ENCODE assay signal across 20 cellular contexts in genomic region chr18:28159055-28159454, GRCh38. TPM values are rescaled to one million over a fixed set of nuclear protein-coding genes. Genes with fewer than 3 reads are reported as not detected.
DNase-seq lines count a peak whose midpoint lies in the region; ATAC-seq, FAIRE-seq and TF ChIP-seq lines count a peak whose summit lies in the region.
"Had no signal": no experiment of that assay in that cellular context is flagged by ENCODE, and none has a peak within 500 bp of the region (broad histone marks: within the 10 kb centered on the region; RNA-seq: fewer than 3 reads in every experiment).

No MANE protein-coding gene starts in this region.

- ATAC-seq in Right ventricle myocardium inferior (peak; percentile 32), heart left ventricle (peak in 3 of 4 donors; percentile 18 to 48 (median 22)), HG02642 (IDR thresholded peaks at IDR 0.05; ENCODE audit: poor library complexity, unreplicated experiment) (no peak)
- ATAC-seq: mucosa of descending colon, sciatic nerve had no signal

- H3K9me3 ChIP-seq in WERI-Rb-1 (ENCODE audit: severe bottlenecking), result no peaks in the 10 kb centered on the region
- H3K9me3 ChIP-seq in heart left ventricle, result no peaks in the 10 kb centered on the region
- H3K9me3 ChIP-seq in kidney (ENCODE audit: control insufficient read depth in 1 of 2, low read length in 2 of 2), result no peaks in the 10 kb centered on the region
- H3K9me3 ChIP-seq: ascending aorta, esophagus squamous epithelium, mucosa of descending colon had no signal

- peaks cover 0 to 97% (median 31%) of the 10 kb centered on the region in 12 donors for H3K4me1 ChIP-seq in heart left ventricle
- H3K4me1 ChIP-seq in kidney (ENCODE audit: control insufficient read depth in 1 of 2, insufficient read depth in 1 of 2, low read depth in 1 of 2, low read length in 2 of 2), result peaks cover 0 to 10% of the 10 kb centered on the region in 2 donors
- H3K4me1 ChIP-seq: esophagus squamous epithelium had no signal

- H3K4me3 ChIP-seq in WERI-Rb-1 (ENCODE audit: low read depth, low read length) (no peak overlapping the region), heart left ventricle (peak overlapping the region in 5 of 12 donors; percentile 13 to 41 (median 22)), kidney (ENCODE audit: low read length in 2 of 2) (no peak overlapping the region)
- H3K4me3 ChIP-seq: esophagus squamous epithelium, mucosa of descending colon, PC-9 had no signal

- 26 to 42% (median 36%) methylated on average over 2 of the region's 2 CpGs for WGBS in heart left ventricle, 4 donors

- no peak for TF ChIP-seq POLR2A in heart left ventricle (IDR thresholded peaks at IDR 0.05)

- peak overlapping the region; percentile 58 for H3K27ac ChIP-seq in WERI-Rb-1
- peak overlapping the region in 9 of 12 donors; percentile 3 to 84 (median 62) for H3K27ac ChIP-seq in heart left ventricle
- peak overlapping the region; percentile 13 for H3K27ac ChIP-seq in substantia nigra (ENCODE audit: low read depth, low read length, poor library complexity, severe bottlenecking)
- H3K27ac ChIP-seq in kidney (ENCODE audit: low read depth in 2 of 2, low read length in 2 of 2), result no peak overlapping the region
- H3K27ac ChIP-seq: ascending aorta, esophagus squamous epithelium, PC-9 had no signal

- FAIRE-seq in kidney (lab: Jason Lieb, UNC), result no peak

- no peak for TF ChIP-seq CTCF in WERI-Rb-1 (IDR thresholded peaks at IDR 0.05; ENCODE audit: low read depth, low read length)
- TF ChIP-seq CTCF in heart left ventricle (IDR thresholded peaks at IDR 0.05), result no peak
- TF ChIP-seq CTCF in kidney (IDR thresholded peaks at IDR 0.05; ENCODE audit: borderline replicate concordance, extremely low read depth, insufficient read depth), result no peak

- intact Hi-C loops in Right ventricle myocardium inferior (cut with DNase I), result no loop called here
- intact Hi-C loops in cardiac septum (cut with DNase I), result no loop called here
- intact Hi-C loops in heart left ventricle (cut with DNase I), result no loop called here
- intact Hi-C loops in kidney (cut with DNase I), result no loop called here

- H3K9ac ChIP-seq in kidney (ENCODE audit: low read length in 2 of 2), result no peak overlapping the region

- DNase-seq in Right ventricle myocardium inferior (ENCODE audit: missing footprints) (no peak), cardiac septum (ENCODE audit: low spot score) (no peak), WERI-Rb-1 (peak; percentile 59), heart left ventricle (no peak), substantia nigra (lab: John Stamatoyannopoulos, UW) (peak in 2 of 49 donors; percentile 19 to 36), NCI-H446 treated with DMSO at 0.1 percent for 48 hours (lab: John Stamatoyannopoulos, UW) (no peak), kidney (no peak)
- DNase-seq: activated CD4-positive, alpha-beta T cell treated with anti-CD3 and anti-CD28 coated beads, Interleukin-2, amount 10 ng/mL, durations not matched to agents 24 days and 14 days; activated naive CD4-positive, alpha-beta T cell; CD8-positive, alpha-beta memory T cell; cortex of kidney; esophagus squamous epithelium; mucosa of descending colon; NCI-H1694; nucleus accumbens; PC-9; stimulated activated CD4-positive, alpha-beta T cell treated with anti-CD3 and anti-CD28 coated beads, Interleukin-4, amount 100 ng/mL, for 1 hour had no signal

- H3K27me3 ChIP-seq in WERI-Rb-1 (ENCODE audit: insufficient read depth, low read depth, severe bottlenecking) (no peaks in the 10 kb centered on the region), heart left ventricle (no peaks in the 10 kb centered on the region)
- H3K27me3 ChIP-seq: ascending aorta, esophagus squamous epithelium had no signal

- H3K36me3 ChIP-seq in WERI-Rb-1 (peaks cover 11% of the 10 kb centered on the region), heart left ventricle (no peaks in the 10 kb centered on the region), kidney (ENCODE audit: control insufficient read depth in 1 of 2, insufficient read depth in 2 of 2, low read length in 2 of 2) (no peaks in the 10 kb centered on the region)
- H3K36me3 ChIP-seq: ascending aorta, esophagus squamous epithelium had no signal

RNA-seq across cellular contexts. Expression of gene CDH2, which starts 17.9 kb away (rescaled TPM):
- total RNA-seq in Right ventricle myocardium inferior (293 TPM), cardiac septum (367 TPM), heart left ventricle (100 to 1,000 TPM; 313 to 594 (median 411) TPM), kidney (29.6 TPM)
- polyA plus RNA-seq in heart left ventricle (100 to 1,000 TPM in 1 of 2 donors, 10 to 100 TPM in 1; 62.5 to 169 TPM), kidney (ENCODE audit: insufficient read depth, low read depth, low replicate concordance) (6.3 TPM)
- total RNA-seq: CD8-positive, alpha-beta memory T cell had no signal

Comparison
In these comparisons a context has a peak if more than half of its experiments do, and no peak if none do; other contexts are left out.
1. H3K27ac ChIP-seq: peak in WERI-Rb-1 (single experiment), heart left ventricle (9 of 12) and substantia nigra (single experiment); none in kidney (0 of 2).